ENCODE assay signal across 18 cellular contexts in the genomic region with DNA sequence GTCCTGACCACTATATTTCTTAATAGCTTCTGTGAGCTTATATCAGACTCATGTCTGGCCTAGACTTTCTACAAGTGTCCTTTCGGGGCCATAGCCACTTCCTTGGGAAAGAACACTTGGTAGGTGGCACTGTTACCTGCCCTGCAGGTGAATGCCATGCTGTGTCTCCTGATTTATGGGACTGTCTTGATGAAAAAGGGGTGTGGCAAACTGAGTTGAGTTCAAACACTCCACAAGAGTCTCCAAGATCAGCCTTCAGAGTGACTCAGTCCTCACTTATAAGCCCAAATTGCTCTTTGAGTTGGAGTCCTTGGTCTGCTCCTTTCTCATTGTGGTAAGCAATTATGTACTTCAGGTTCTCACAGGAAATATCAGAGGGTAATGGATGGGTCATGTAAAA. TPM values are rescaled to one million over a fixed set of nuclear protein-coding genes. Genes with fewer than 3 reads are reported as not detected.
"Had no signal": no experiment of that assay in that cellular context is flagged by ENCODE, and none has a peak within 500 bp of the region (broad histone marks: within the 10 kb centered on the region; RNA-seq: fewer than 3 reads in every experiment).

No MANE protein-coding gene starts in this region.

- H3K9me3 Mint-ChIP-seq: activated naive CD4-positive, alpha-beta T cell treated with anti-CD3 and anti-CD28 coated beads, Interleukin-2, amount 50 U/mL, for 24 hours; central memory CD8-positive, alpha-beta T cell; endodermal cell; immature natural killer cell; nephron; stimulated activated naive B cell treated with anti-CD40 and anti-IgM and Interleukin-4, amounts not matched to agents 10 μg/mL and 1 μg/mL and 100 μg/mL, for 72 hours; T-helper 1 cell treated with Interleukin-12 subunit alpha and Interleukin-12 subunit beta and Interleukin-4 antibody, amounts not matched to agents 30 μg/mL and 1 μg/mL, for 36 hours had no signal

- H3K27me3 Mint-ChIP-seq: activated naive CD4-positive, alpha-beta T cell treated with anti-CD3 and anti-CD28 coated beads, Interleukin-2, amount 50 U/mL, for 24 hours; central memory CD8-positive, alpha-beta T cell; stimulated activated naive B cell treated with anti-CD40 and anti-IgM and Interleukin-4, amounts not matched to agents 10 μg/mL and 1 μg/mL and 100 μg/mL, for 72 hours had no signal

- H3K4me1 Mint-ChIP-seq: activated naive CD4-positive, alpha-beta T cell treated with anti-CD3 and anti-CD28 coated beads, Interleukin-2, amount 50 U/mL, for 24 hours; central memory CD8-positive, alpha-beta T cell; endodermal cell; immature natural killer cell; nephron had no signal

- DNase-seq: activated CD4-positive, CD25-positive, alpha-beta regulatory T cell treated with anti-CD3 and anti-CD28 coated beads, Interleukin-2, amount 50 U/mL, for 72 hours; activated gamma-delta T cell; colonic mucosa; endodermal cell; heart left ventricle; immature natural killer cell; kidney glomerular epithelial cell; posterior cingulate gyrus; stimulated activated naive B cell treated with anti-CD40 and anti-IgM and Interleukin-4, amounts not matched to agents 10 μg/mL and 1 μg/mL and 100 μg/mL, for 72 hours; thyroid gland had no signal

- H3K36me3 ChIP-seq: ascending aorta, colonic mucosa, thyroid gland had no signal

- ATAC-seq: gastroesophageal sphincter; heart left ventricle; stimulated activated naive B cell treated with anti-CD40 and anti-IgM and Interleukin-4, amounts not matched to agents 10 μg/mL and 1 μg/mL and 100 μg/mL, for 72 hours had no signal

- H3K27ac ChIP-seq: ascending aorta, colonic mucosa, gastroesophageal sphincter, heart left ventricle, thyroid gland had no signal

- H3K9me3 ChIP-seq: ascending aorta, colonic mucosa, gastroesophageal sphincter, heart left ventricle, thyroid gland had no signal

- H3K27ac Mint-ChIP-seq: activated naive CD4-positive, alpha-beta T cell treated with anti-CD3 and anti-CD28 coated beads, Interleukin-2, amount 50 U/mL, for 24 hours; endodermal cell; immature natural killer cell; nephron; stimulated activated naive B cell treated with anti-CD40 and anti-IgM and Interleukin-4, amounts not matched to agents 10 μg/mL and 1 μg/mL and 100 μg/mL, for 72 hours; T-helper 1 cell treated with Interleukin-12 subunit alpha and Interleukin-12 subunit beta and Interleukin-4 antibody, amounts not matched to agents 30 μg/mL and 1 μg/mL, for 36 hours had no signal

- H3K27me3 ChIP-seq: ascending aorta, colonic mucosa, gastroesophageal sphincter, heart left ventricle, thyroid gland had no signal

- H3K4me1 ChIP-seq: ascending aorta, colonic mucosa, gastroesophageal sphincter, heart left ventricle, thyroid gland had no signal

- H3K4me3 Mint-ChIP-seq: activated naive CD4-positive, alpha-beta T cell treated with anti-CD3 and anti-CD28 coated beads, Interleukin-2, amount 50 U/mL, for 24 hours; central memory CD8-positive, alpha-beta T cell; endodermal cell; immature natural killer cell; nephron; stimulated activated naive B cell treated with anti-CD40 and anti-IgM and Interleukin-4, amounts not matched to agents 10 μg/mL and 1 μg/mL and 100 μg/mL, for 72 hours; T-helper 1 cell treated with Interleukin-12 subunit alpha and Interleukin-12 subunit beta and Interleukin-4 antibody, amounts not matched to agents 30 μg/mL and 1 μg/mL, for 36 hours had no signal

- H3K4me3 ChIP-seq: ascending aorta, colonic mucosa, gastroesophageal sphincter, heart left ventricle, thyroid gland had no signal

RNA-seq across cellular contexts. Expression of a gene that starts 31.7 kb away (rescaled TPM):
- total RNA-seq: ascending aorta, gastroesophageal sphincter, liver, renal cortical epithelial cell had no signal
